13 cellular contexts compared by ENCODE assay signal in genomic region chr20:36121981-36122930, GRCh38. TPM values are rescaled to one million over a fixed set of nuclear protein-coding genes. Genes with fewer than 3 reads are reported as not detected.
DNase-seq lines count a peak whose midpoint lies in the region; ATAC-seq and TF ChIP-seq lines count a peak whose summit lies in the region.
"Had no signal": no experiment of that assay in that cellular context is flagged by ENCODE, and none has a peak within 500 bp of the region (broad histone marks: within the 10 kb centered on the region; RNA-seq: fewer than 3 reads in every experiment).

No MANE protein-coding gene starts in this region.

- H3K4me1 Mint-ChIP-seq in MCF 10A (ENCODE audit: insufficient read depth, unreplicated experiment): no peaks in the 10 kb centered on the region
- H3K4me1 Mint-ChIP-seq in activated naive CD8-positive, alpha-beta T cell treated with anti-CD3 and anti-CD28 coated beads, Interleukin-2, amount 50 U/mL, for 24 hours: no peaks in the 10 kb centered on the region
- H3K4me1 Mint-ChIP-seq: T-cell had no signal

- in situ Hi-C loops in T47D (cut with HindIII; ENCODE audit: low pct_unique_long_range_greater_than_20kb, low sequenced_read_pairs): no loop called here

- no peaks in the 10 kb centered on the region for H3K27me3 Mint-ChIP-seq in MCF 10A (ENCODE audit: insufficient read depth, unreplicated experiment)
- H3K27me3 Mint-ChIP-seq in activated naive CD8-positive, alpha-beta T cell treated with anti-CD3 and anti-CD28 coated beads, Interleukin-2, amount 50 U/mL, for 24 hours: peaks cover 3% of the 10 kb centered on the region

- POLR2A ChIA-PET in MCF 10A (lab: Yijun Ruan, JAX): no interaction called here

- peak overlapping the region; percentile 76 for H3K27ac ChIP-seq in colonic mucosa
- H3K27ac ChIP-seq in lung (ENCODE audit: low read depth in 1 of 2, low read length in 1 of 2): peak overlapping the region in 1 of 2 donors; percentile 78
- no peak overlapping the region for H3K27ac ChIP-seq in right atrium auricular region
- H3K27ac ChIP-seq in ascending aorta: no peak overlapping the region
- H3K27ac ChIP-seq: left ventricle myocardium inferior, neutrophil had no signal

- H3K4me1 ChIP-seq in colonic mucosa (peaks cover 14% of the 10 kb centered on the region), lung (ENCODE audit: control insufficient read depth in 2 of 2, insufficient read depth in 2 of 2, low read length in 2 of 2) (peaks cover 0 to 5% of the 10 kb centered on the region in 2 donors), right atrium auricular region (no peaks in the 10 kb centered on the region), ascending aorta (no peaks in the 10 kb centered on the region)
- H3K4me1 ChIP-seq: left ventricle myocardium inferior had no signal

- H3K36me3 Mint-ChIP-seq in MCF 10A (ENCODE audit: insufficient read depth, unreplicated experiment): no peaks in the 10 kb centered on the region
- no peaks in the 10 kb centered on the region for H3K36me3 Mint-ChIP-seq in activated naive CD8-positive, alpha-beta T cell treated with anti-CD3 and anti-CD28 coated beads, Interleukin-2, amount 50 U/mL, for 24 hours (ENCODE audit: low read depth)
- H3K36me3 Mint-ChIP-seq: T-cell had no signal

- H3K27me3 ChIP-seq in colonic mucosa: no peaks in the 10 kb centered on the region
- no peaks in the 10 kb centered on the region for H3K27me3 ChIP-seq in lung (ENCODE audit: control insufficient read depth, insufficient read depth)
- no peaks in the 10 kb centered on the region for H3K27me3 ChIP-seq in right atrium auricular region
- H3K27me3 ChIP-seq in ascending aorta: no peaks in the 10 kb centered on the region

- no TSS peak for BruUV-seq in MCF 10A (replicated peaks; lab: Mats Ljungman, UMichigan)

- H3K36me3 ChIP-seq in colonic mucosa (no peaks in the 10 kb centered on the region), lung (ENCODE audit: control insufficient read depth in 2 of 2, insufficient read depth in 2 of 2, low read length in 2 of 2) (no peaks in the 10 kb centered on the region), right atrium auricular region (no peaks in the 10 kb centered on the region), ascending aorta (no peaks in the 10 kb centered on the region)
- H3K36me3 ChIP-seq: left ventricle myocardium inferior, neutrophil had no signal

- no peak overlapping the region for H3K27ac Mint-ChIP-seq in MCF 10A (ENCODE audit: low read depth, unreplicated experiment)
- H3K27ac Mint-ChIP-seq in activated naive CD8-positive, alpha-beta T cell treated with anti-CD3 and anti-CD28 coated beads, Interleukin-2, amount 50 U/mL, for 24 hours: no peak overlapping the region
- H3K27ac Mint-ChIP-seq: T-cell had no signal

- H3K4me3 Mint-ChIP-seq in MCF 10A (ENCODE audit: unreplicated experiment): no peak overlapping the region
- H3K4me3 Mint-ChIP-seq in activated naive CD8-positive, alpha-beta T cell treated with anti-CD3 and anti-CD28 coated beads, Interleukin-2, amount 50 U/mL, for 24 hours: no peak overlapping the region
- H3K4me3 Mint-ChIP-seq: T-cell had no signal

- no peaks in the 10 kb centered on the region for H3K9me3 Mint-ChIP-seq in MCF 10A (ENCODE audit: unreplicated experiment)
- H3K9me3 Mint-ChIP-seq in activated naive CD8-positive, alpha-beta T cell treated with anti-CD3 and anti-CD28 coated beads, Interleukin-2, amount 50 U/mL, for 24 hours: no peaks in the 10 kb centered on the region
- H3K9me3 Mint-ChIP-seq: T-cell had no signal

- peak; percentile 83 for ATAC-seq in lung (ENCODE audit: insufficient read depth, low FRiP score)
- no peak for ATAC-seq in activated naive CD8-positive, alpha-beta T cell treated with anti-CD3 and anti-CD28 coated beads, Interleukin-2, amount 50 U/mL, for 24 hours
- ATAC-seq: T-cell had no signal

- H3K4me3 ChIP-seq in colonic mucosa (no peak overlapping the region), lung (no peak overlapping the region), right atrium auricular region (no peak overlapping the region), ascending aorta (no peak overlapping the region)
- H3K4me3 ChIP-seq: left ventricle myocardium inferior had no signal

- intact Hi-C loops in MCF 10A (cut with micrococcal nuclease): no loop called here
- intact Hi-C loops in colonic mucosa (cut with DNase I): no loop called here
- intact Hi-C loops in ascending aorta (cut with DNase I): no loop called here

- CTCF ChIA-PET in MCF 10A (lab: Yijun Ruan, JAX): no interaction called here

- TF ChIP-seq CTCF in MCF 10A (IDR thresholded peaks at IDR 0.05; ENCODE audit: unreplicated experiment) (no peak), colonic mucosa (IDR thresholded peaks at IDR 0.05) (no peak), lung (IDR thresholded peaks at IDR 0.05; ENCODE audit: control extremely low read depth, extremely low read depth) (no peak), right atrium auricular region (IDR thresholded peaks at IDR 0.05) (no peak), ascending aorta (IDR thresholded peaks at IDR 0.05) (no peak)

- peak overlapping the region; percentile 13 to 14 for H3K9ac ChIP-seq in colonic mucosa (ENCODE audit: low read depth in 2 of 2, low read length in 2 of 2)

- WGBS in lung, 2 donors: 82 to 90% methylated on average over 17 of the region's 17 CpGs

- DNase-seq in T47D (ENCODE audit: low read depth in 1 of 2, low spot score in 1 of 2): peak; percentile 58 to 98
- no peak for DNase-seq in MCF 10A (ENCODE audit: unreplicated experiment)
- peak; percentile 95 for DNase-seq in colonic mucosa
- peak; percentile 86 for DNase-seq in lung (ENCODE audit: low spot score)
- DNase-seq in activated naive CD8-positive, alpha-beta T cell treated with anti-CD3 and anti-CD28 coated beads, Interleukin-2, amount 50 U/mL, for 24 hours: no peak
- DNase-seq in right atrium auricular region (ENCODE audit: low spot score): no peak
- no peak for DNase-seq in Kasumi-1 (lab: John Stamatoyannopoulos, UW)
- no peak for DNase-seq in ascending aorta (ENCODE audit: low spot score in 2 of 2)
- DNase-seq: aorta, DMS79, left ventricle myocardium inferior, T-cell had no signal

- H3K9me3 ChIP-seq in colonic mucosa (no peaks in the 10 kb centered on the region), lung (ENCODE audit: control insufficient read depth in 2 of 2, insufficient read depth in 1 of 2, low read length in 1 of 2) (no peaks in the 10 kb centered on the region), right atrium auricular region (no peaks in the 10 kb centered on the region), ascending aorta (no peaks in the 10 kb centered on the region)
- H3K9me3 ChIP-seq: left ventricle myocardium inferior, neutrophil had no signal

RNA-seq across cellular contexts. Expression of gene EPB41L1, which starts 32.3 kb away (rescaled TPM):
- total RNA-seq in MCF 10A (2022): 6.7 and 10.1 TPM in 2 replicates
- 10 to 100 TPM; 40.3 to 59.2 TPM for total RNA-seq in colonic mucosa
- 10 to 100 TPM; 50.1 to 61.9 TPM for total RNA-seq in lung
- polyA plus RNA-seq in lung: 10 to 100 TPM; 13.5 to 15.5 TPM
- total RNA-seq in right atrium auricular region: 10 to 100 TPM; 17.5 to 18.1 TPM
- total RNA-seq in ascending aorta: 16.7 TPM

Comparison
In these comparisons a context has a peak if more than half of its experiments do, and no peak if none do; other contexts are left out.
1. DNase-seq: peak in T47D (2 of 2), colonic mucosa (single experiment) and lung (single experiment); none in MCF 10A (single experiment), activated naive CD8-positive, alpha-beta T cell treated with anti-CD3 and anti-CD28 coated beads, Interleukin-2, amount 50 U/mL, for 24 hours (single experiment), right atrium auricular region (single experiment), Kasumi-1 (0 of 2) and ascending aorta (0 of 2).